11 cellular contexts compared by ENCODE assay signal in the genomic region with DNA sequence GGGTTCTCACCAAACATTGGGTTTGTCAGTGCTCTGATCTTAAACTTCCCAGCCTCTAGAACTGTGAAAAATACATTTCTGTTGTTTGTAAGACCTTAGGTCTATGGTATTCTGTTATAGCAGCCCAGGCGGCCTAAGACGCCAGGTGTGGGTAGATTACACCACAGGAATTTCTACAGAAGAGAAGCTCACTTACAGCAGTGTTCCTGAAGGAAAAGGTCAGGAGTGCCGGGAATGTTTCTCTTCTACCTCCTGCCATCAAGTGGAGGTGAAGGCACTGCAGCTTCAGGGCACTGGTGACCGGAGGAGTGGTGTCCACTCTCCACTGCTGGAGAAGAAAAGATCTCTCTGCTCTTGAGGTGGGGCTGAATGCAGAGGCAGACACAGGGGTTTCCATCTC.
"Had no signal": no experiment of that assay in that cellular context is flagged by ENCODE, and none has a peak within 500 bp of the region (broad histone marks: within the 10 kb centered on the region; RNA-seq: fewer than 3 reads in every experiment).

No MANE protein-coding gene starts in this region.

- H3K36me3 ChIP-seq: ascending aorta had no signal

- H3K4me3 ChIP-seq: ascending aorta had no signal

- H3K9me3 ChIP-seq: ascending aorta had no signal

- DNase-seq: activated CD4-positive, alpha-beta T cell treated with anti-CD3 and anti-CD28 coated beads for 48 hours; activated naive CD4-positive, alpha-beta T cell treated with Interleukin-2 at 50 U/mL for 16 hours; activated naive CD8-positive, alpha-beta T cell treated with anti-CD3 and anti-CD28 coated beads, Interleukin-2, amount 50 U/mL, for 24 hours; glutamatergic neuron; occipital lobe; stimulated activated CD4-positive, alpha-beta T cell treated with anti-CD3 and anti-CD28 coated beads, Interleukin-2, amount 100 ng/mL, for 24 hours; stimulated activated naive CD4-positive, alpha-beta T cell; T-helper 9 cell had no signal

- ATAC-seq: activated naive CD8-positive, alpha-beta T cell treated with anti-CD3 and anti-CD28 coated beads, Interleukin-2, amount 50 U/mL, for 24 hours; left lobe of liver; sciatic nerve had no signal

- H3K4me1 ChIP-seq: ascending aorta had no signal
